8 cellular contexts compared by ENCODE assay signal in the genomic region with DNA sequence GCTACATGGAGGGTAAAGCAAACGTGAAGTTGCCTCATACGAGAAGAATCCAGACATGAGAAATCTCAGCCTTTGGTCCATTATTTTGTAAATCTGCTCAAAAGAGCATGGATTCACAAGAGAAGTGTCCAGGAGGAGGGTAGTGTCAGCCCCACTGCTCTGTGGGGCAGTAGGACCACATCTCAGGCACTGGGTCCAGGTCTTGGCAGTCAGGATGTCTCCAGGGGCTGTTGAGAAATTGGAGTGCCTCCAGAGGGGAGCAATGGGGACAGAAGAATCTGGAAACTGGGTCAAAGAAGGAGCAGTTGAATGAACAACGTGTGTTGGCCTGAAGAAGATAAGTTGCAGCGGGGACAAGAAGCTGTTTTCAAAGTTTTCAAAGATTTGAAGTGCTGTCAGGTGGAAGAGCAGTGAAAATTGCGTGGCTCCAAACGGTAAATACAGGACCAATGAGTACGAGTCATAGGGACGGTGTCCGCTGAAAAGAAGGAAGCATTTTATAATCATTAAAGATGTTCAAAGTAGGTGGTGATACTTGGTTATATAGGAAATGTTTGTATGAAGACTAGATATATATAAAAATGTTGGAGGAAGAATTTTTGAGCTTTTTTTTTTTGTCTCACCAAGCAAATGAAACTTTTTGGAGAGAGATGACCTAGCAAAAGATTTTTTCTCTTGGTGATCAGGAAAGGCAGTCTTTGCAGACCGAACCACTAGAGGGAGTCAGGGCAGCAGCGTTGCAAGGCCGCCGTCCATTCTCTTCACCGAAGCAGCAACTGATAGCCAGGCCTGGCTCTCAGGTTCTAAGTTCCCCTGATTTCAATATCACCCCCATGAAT. TPM values are rescaled to one million over a fixed set of nuclear protein-coding genes. Genes with fewer than 3 reads are reported as not detected.
A peak's percentile ranks its signal among the peaks of the same experiment; 100 is the strongest.
DNase-seq lines count a peak whose midpoint lies in the region; ATAC-seq and TF ChIP-seq lines count a peak whose summit lies in the region.

No MANE protein-coding gene starts in this region.

- H4K8ac ChIP-seq in trophoblast cell (ENCODE audit: low read depth, low read length), result no peak overlapping the region

- no peak overlapping the region for H4K91ac ChIP-seq in trophoblast cell (ENCODE audit: low read depth, low read length)

- no peak overlapping the region for H3K9ac ChIP-seq in trophoblast cell (ENCODE audit: low read length)

- no peak for ATAC-seq in GM18909 (IDR thresholded peaks at IDR 0.05; ENCODE audit: poor library complexity, unreplicated experiment)

- H3K27me3 ChIP-seq in GM06990 (replicated peaks; ENCODE audit: control insufficient read depth, insufficient read depth, low read length) (no peaks in the 10 kb centered on the region), trophoblast cell (ENCODE audit: insufficient read depth, low read length) (no peaks in the 10 kb centered on the region)

- H3K23ac ChIP-seq in trophoblast cell (ENCODE audit: low read length), result no peak overlapping the region

- no peak overlapping the region for H3K18ac ChIP-seq in trophoblast cell (ENCODE audit: low read length)

- no peak overlapping the region for H3K4me2 ChIP-seq in trophoblast cell (ENCODE audit: low read length)

- no peak overlapping the region for H2AFZ ChIP-seq in trophoblast cell (ENCODE audit: insufficient read depth, low read length, poor library complexity)

- H3K36me3 ChIP-seq in GM06990 (ENCODE audit: control insufficient read depth, insufficient read depth, low read length) (no peaks in the 10 kb centered on the region), trophoblast cell (ENCODE audit: control insufficient read depth in 1 of 2, insufficient read depth in 2 of 2, low read length in 2 of 2) (no peaks in the 10 kb centered on the region)

- H2BK12ac ChIP-seq in trophoblast cell (ENCODE audit: low read length), result no peak overlapping the region

- no peaks in the 10 kb centered on the region for H3K36me3 Mint-ChIP-seq in activated naive CD4-positive, alpha-beta T cell treated with anti-CD3 and anti-CD28 coated beads for 36 hours (ENCODE audit: low read depth)

- no peak overlapping the region for H3K4me3 Mint-ChIP-seq in activated naive CD4-positive, alpha-beta T cell treated with anti-CD3 and anti-CD28 coated beads for 36 hours

- no peak overlapping the region for H2BK120ac ChIP-seq in trophoblast cell (ENCODE audit: insufficient read depth, low read length, poor library complexity)

- no peaks in the 10 kb centered on the region for H3K79me2 ChIP-seq in trophoblast cell (ENCODE audit: control insufficient read depth, insufficient read depth, low read length, poor library complexity)

- H3K4me1 ChIP-seq in trophoblast cell (ENCODE audit: control insufficient read depth in 1 of 2, insufficient read depth in 2 of 2, low read length in 2 of 2), result no peaks in the 10 kb centered on the region

- no peak overlapping the region for H2AK5ac ChIP-seq in trophoblast cell (ENCODE audit: low read length)

- H3K4me3 ChIP-seq in GM06990 (replicated peaks; ENCODE audit: low read depth, low read length) (no peak overlapping the region), trophoblast cell (ENCODE audit: low read depth, low read length) (no peak overlapping the region)

- H3K4me1 Mint-ChIP-seq in activated naive CD4-positive, alpha-beta T cell treated with anti-CD3 and anti-CD28 coated beads for 36 hours (ENCODE audit: low read depth), result peaks cover 27% of the 10 kb centered on the region

- no peaks in the 10 kb centered on the region for H3K9me3 Mint-ChIP-seq in activated naive CD4-positive, alpha-beta T cell treated with anti-CD3 and anti-CD28 coated beads for 36 hours

- no CpG with 5 or more reads among the region's 14 CpGs for WGBS in trophoblast cell (ENCODE audit: extremely low coverage, insufficient coverage, insufficient read length)

- no peak overlapping the region for H3K27ac Mint-ChIP-seq in activated naive CD4-positive, alpha-beta T cell treated with anti-CD3 and anti-CD28 coated beads for 36 hours

- H3K27me3 Mint-ChIP-seq in activated naive CD4-positive, alpha-beta T cell treated with anti-CD3 and anti-CD28 coated beads for 36 hours (ENCODE audit: low read depth), result peaks cover 3% of the 10 kb centered on the region

- DNase-seq in GM06990 (ENCODE audit: extremely low read depth, insufficient read length), result peak; percentile 5
- peak; percentile 6 for DNase-seq in KG1 (lab: John Stamatoyannopoulos, UW)
- DNase-seq in SK-N-DZ (ENCODE audit: low spot score), result peak; percentile 59
- peak; percentile 80 for DNase-seq in activated naive CD4-positive, alpha-beta T cell treated with anti-CD3 and anti-CD28 coated beads for 36 hours
- DNase-seq in glomerular visceral epithelial cell (ENCODE audit: extremely low spot score), result peak; percentile 61
- peak; percentile 71 to 80 for DNase-seq in trophoblast cell
- peak; percentile 82 for DNase-seq in ureter (ENCODE audit: low spot score)

- CTCF ChIA-PET in activated naive CD4-positive, alpha-beta T cell treated with anti-CD3 and anti-CD28 coated beads for 36 hours (lab: Charles Lee), result interaction anchor here (0.6 to 3.7 kb wide), 14 partner anchors 12 to 1209 kb away, joined by 3 to 28 read pairs (median 4); partner anchors contain the start of gene WDR41

- H3K79me1 ChIP-seq in trophoblast cell (ENCODE audit: low read length), result no peaks in the 10 kb centered on the region

- no peak overlapping the region for H3K4ac ChIP-seq in trophoblast cell (ENCODE audit: low read depth, low read length)

- H2BK5ac ChIP-seq in trophoblast cell (ENCODE audit: low read depth, low read length, poor library complexity), result no peak overlapping the region

- TF ChIP-seq CTCF in GM06990 (IDR thresholded peaks at IDR 0.05; ENCODE audit: insufficient read depth, low read length, poor library complexity, severe bottlenecking), result peak; percentile 88

- intact Hi-C loops in activated naive CD4-positive, alpha-beta T cell treated with anti-CD3 and anti-CD28 coated beads for 36 hours (cut with micrococcal nuclease), result loop anchor here (1.0 to 10.0 kb wide), 4 partner anchors 87 to 1121 kb away; partner anchors contain the start of gene WDR41

- no peak overlapping the region for H3K14ac ChIP-seq in trophoblast cell (ENCODE audit: low read length)

- no peak overlapping the region for H3K27ac ChIP-seq in trophoblast cell (ENCODE audit: low read depth, low read length)

- no peak overlapping the region for H4K12ac ChIP-seq in trophoblast cell (ENCODE audit: low read depth, low read length)

- no peaks in the 10 kb centered on the region for H3K9me3 ChIP-seq in trophoblast cell (ENCODE audit: insufficient read depth, low read depth, low read length)

RNA-seq across cellular contexts. Expression of gene ZBED3, which starts 57.1 kb away (rescaled TPM):
- polyA plus RNA-seq in SK-N-DZ (2014; cell fraction: cytosol; rRNA removed), result 1.1 and 2.4 TPM in 2 replicates
- polyA plus RNA-seq in SK-N-DZ (2014; cell fraction: nucleus; rRNA removed), result 0.51 and 2.7 TPM in 2 replicates
- total RNA-seq in activated naive CD4-positive, alpha-beta T cell treated with anti-CD3 and anti-CD28 coated beads for 36 hours, result 1 to 10 TPM; 1.9 to 3.3 TPM
- polyA plus RNA-seq in trophoblast cell (2013), result 2.0 and 2.1 TPM in 2 replicates
- total RNA-seq in ureter, result 14.7 TPM

Comparison
In these comparisons a context has a peak if more than half of its experiments do, and no peak if none do; other contexts are left out.
1. DNase-seq: peak in every context shown above with its lines; median percentile 82 in ureter; 80 in activated naive CD4-positive, alpha-beta T cell treated with anti-CD3 and anti-CD28 coated beads for 36 hours; 76 in trophoblast cell; 61 in glomerular visceral epithelial cell; 59 in SK-N-DZ; 6 in KG1; 5 in GM06990.